In the genomic region with DNA sequence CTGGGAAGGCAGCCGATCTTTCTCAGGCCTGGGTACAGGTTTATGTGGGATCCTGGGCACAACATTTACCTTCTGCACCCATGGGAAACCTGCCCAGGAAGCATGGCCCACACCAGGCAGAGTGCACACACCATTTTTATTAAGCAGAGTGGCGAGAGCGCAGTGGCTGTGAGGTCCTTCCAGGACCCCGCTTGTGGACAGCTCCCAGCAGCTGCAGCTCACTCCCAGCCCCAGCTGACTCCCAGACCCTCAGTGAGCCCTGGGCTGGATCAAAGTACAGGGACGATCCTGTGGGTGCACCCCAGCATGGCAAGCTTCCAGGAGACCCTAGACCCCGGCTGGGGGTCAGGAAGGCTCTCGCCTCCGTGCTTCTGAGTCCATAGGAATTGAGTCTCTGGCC, we compare ENCODE assay signal across 1 cellular context.
TF ChIP-seq lines count a peak whose summit lies in the region.

No MANE protein-coding gene starts in this region.

TF ChIP-seq in HepG2, 621 proteins besides CTCF, POLR2A, EP300 and RAD21 (continued from another document and continues in another):
- no peak for TF ChIP-seq ZNF260 (CRISPR knock-in tag; IDR thresholded peaks at IDR 0.05; ENCODE audit: borderline replicate concordance, low read depth)
- no peak for TF ChIP-seq POGZ (CRISPR knock-in tag; IDR thresholded peaks at IDR 0.05)
- no peak for TF ChIP-seq MED8 (CRISPR knock-in tag; IDR thresholded peaks at IDR 0.05; ENCODE audit: insufficient replicate concordance)
- TF ChIP-seq CAMTA2 (CRISPR knock-in tag; IDR thresholded peaks at IDR 0.05; ENCODE audit: borderline replicate concordance) = no peak
- no peak for TF ChIP-seq SP4 (CRISPR knock-in tag; IDR thresholded peaks at IDR 0.05)
- no peak for TF ChIP-seq ZMYM2 (CRISPR knock-in tag; IDR thresholded peaks at IDR 0.05)
- TF ChIP-seq, protein P1, sequence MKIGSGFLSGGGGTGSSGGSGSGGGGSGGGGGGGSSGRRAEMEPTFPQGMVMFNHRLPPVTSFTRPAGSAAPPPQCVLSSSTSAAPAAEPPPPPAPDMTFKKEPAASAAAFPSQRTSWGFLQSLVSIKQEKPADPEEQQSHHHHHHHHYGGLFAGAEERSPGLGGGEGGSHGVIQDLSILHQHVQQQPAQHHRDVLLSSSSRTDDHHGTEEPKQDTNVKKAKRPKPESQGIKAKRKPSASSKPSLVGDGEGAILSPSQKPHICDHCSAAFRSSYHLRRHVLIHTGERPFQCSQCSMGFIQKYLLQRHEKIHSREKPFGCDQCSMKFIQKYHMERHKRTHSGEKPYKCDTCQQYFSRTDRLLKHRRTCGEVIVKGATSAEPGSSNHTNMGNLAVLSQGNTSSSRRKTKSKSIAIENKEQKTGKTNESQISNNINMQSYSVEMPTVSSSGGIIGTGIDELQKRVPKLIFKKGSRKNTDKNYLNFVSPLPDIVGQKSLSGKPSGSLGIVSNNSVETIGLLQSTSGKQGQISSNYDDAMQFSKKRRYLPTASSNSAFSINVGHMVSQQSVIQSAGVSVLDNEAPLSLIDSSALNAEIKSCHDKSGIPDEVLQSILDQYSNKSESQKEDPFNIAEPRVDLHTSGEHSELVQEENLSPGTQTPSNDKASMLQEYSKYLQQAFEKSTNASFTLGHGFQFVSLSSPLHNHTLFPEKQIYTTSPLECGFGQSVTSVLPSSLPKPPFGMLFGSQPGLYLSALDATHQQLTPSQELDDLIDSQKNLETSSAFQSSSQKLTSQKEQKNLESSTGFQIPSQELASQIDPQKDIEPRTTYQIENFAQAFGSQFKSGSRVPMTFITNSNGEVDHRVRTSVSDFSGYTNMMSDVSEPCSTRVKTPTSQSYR (CRISPR knock-in tag; IDR thresholded peaks at IDR 0.05; ENCODE audit: borderline replicate concordance) = no peak
- TF ChIP-seq, protein P2, sequence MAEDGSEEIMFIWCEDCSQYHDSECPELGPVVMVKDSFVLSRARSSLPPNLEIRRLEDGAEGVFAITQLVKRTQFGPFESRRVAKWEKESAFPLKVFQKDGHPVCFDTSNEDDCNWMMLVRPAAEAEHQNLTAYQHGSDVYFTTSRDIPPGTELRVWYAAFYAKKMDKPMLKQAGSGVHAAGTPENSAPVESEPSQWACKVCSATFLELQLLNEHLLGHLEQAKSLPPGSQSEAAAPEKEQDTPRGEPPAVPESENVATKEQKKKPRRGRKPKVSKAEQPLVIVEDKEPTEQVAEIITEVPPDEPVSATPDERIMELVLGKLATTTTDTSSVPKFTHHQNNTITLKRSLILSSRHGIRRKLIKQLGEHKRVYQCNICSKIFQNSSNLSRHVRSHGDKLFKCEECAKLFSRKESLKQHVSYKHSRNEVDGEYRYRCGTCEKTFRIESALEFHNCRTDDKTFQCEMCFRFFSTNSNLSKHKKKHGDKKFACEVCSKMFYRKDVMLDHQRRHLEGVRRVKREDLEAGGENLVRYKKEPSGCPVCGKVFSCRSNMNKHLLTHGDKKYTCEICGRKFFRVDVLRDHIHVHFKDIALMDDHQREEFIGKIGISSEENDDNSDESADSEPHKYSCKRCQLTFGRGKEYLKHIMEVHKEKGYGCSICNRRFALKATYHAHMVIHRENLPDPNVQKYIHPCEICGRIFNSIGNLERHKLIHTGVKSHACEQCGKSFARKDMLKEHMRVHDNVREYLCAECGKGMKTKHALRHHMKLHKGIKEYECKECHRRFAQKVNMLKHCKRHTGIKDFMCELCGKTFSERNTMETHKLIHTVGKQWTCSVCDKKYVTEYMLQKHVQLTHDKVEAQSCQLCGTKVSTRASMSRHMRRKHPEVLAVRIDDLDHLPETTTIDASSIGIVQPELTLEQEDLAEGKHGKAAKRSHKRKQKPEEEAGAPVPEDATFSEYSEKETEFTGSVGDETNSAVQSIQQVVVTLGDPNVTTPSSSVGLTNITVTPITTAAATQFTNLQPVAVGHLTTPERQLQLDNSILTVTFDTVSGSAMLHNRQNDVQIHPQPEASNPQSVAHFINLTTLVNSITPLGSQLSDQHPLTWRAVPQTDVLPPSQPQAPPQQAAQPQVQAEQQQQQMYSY (CRISPR knock-in tag; IDR thresholded peaks at IDR 0.05) = no peak
- no peak for TF ChIP-seq SP140L (CRISPR knock-in tag; IDR thresholded peaks at IDR 0.05; ENCODE audit: borderline replicate concordance)
- TF ChIP-seq ZSCAN20 (CRISPR knock-in tag; IDR thresholded peaks at IDR 0.05; ENCODE audit: borderline replicate concordance) = no peak
- no peak for TF ChIP-seq PITX1 (CRISPR knock-in tag; IDR thresholded peaks at IDR 0.05)
- TF ChIP-seq E2F2 (CRISPR knock-in tag; IDR thresholded peaks at IDR 0.05; ENCODE audit: borderline replicate concordance) = no peak
- no peak for TF ChIP-seq ZNF543 (CRISPR knock-in tag; IDR thresholded peaks at IDR 0.05)
- TF ChIP-seq, protein P3, sequence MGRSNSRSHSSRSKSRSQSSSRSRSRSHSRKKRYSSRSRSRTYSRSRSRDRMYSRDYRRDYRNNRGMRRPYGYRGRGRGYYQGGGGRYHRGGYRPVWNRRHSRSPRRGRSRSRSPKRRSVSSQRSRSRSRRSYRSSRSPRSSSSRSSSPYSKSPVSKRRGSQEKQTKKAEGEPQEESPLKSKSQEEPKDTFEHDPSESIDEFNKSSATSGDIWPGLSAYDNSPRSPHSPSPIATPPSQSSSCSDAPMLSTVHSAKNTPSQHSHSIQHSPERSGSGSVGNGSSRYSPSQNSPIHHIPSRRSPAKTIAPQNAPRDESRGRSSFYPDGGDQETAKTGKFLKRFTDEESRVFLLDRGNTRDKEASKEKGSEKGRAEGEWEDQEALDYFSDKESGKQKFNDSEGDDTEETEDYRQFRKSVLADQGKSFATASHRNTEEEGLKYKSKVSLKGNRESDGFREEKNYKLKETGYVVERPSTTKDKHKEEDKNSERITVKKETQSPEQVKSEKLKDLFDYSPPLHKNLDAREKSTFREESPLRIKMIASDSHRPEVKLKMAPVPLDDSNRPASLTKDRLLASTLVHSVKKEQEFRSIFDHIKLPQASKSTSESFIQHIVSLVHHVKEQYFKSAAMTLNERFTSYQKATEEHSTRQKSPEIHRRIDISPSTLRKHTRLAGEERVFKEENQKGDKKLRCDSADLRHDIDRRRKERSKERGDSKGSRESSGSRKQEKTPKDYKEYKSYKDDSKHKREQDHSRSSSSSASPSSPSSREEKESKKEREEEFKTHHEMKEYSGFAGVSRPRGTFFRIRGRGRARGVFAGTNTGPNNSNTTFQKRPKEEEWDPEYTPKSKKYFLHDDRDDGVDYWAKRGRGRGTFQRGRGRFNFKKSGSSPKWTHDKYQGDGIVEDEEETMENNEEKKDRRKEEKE (IDR thresholded peaks at IDR 0.05) = no peak
- TF ChIP-seq ZNF292 (CRISPR knock-in tag; IDR thresholded peaks at IDR 0.05; ENCODE audit: borderline replicate concordance, low read depth) = no peak
- TF ChIP-seq KLF6 (CRISPR knock-in tag; IDR thresholded peaks at IDR 0.05) = no peak
- no peak for TF ChIP-seq SOX13 (IDR thresholded peaks at IDR 0.05)
- TF ChIP-seq SOX13 (CRISPR knock-in tag; conservative IDR thresholded peaks at IDR 0.05 in 1 of 2, IDR thresholded peaks at IDR 0.05 in 1 of 2) = no peak
- TF ChIP-seq ZNF558 (CRISPR knock-in tag; IDR thresholded peaks at IDR 0.05; ENCODE audit: borderline replicate concordance) = no peak
- TF ChIP-seq FOXM1 (CRISPR knock-in tag; IDR thresholded peaks at IDR 0.05) = no peak
- TF ChIP-seq ARNT2 (CRISPR knock-in tag; IDR thresholded peaks at IDR 0.05; ENCODE audit: low read depth) = no peak
- no peak for TF ChIP-seq ZBTB25 (CRISPR knock-in tag; IDR thresholded peaks at IDR 0.05)
- TF ChIP-seq EZH2 (conservative IDR thresholded peaks at IDR 0.05; ENCODE audit: low read depth, low read length) = no peak; the same call in 1 of the 2 replicates
- no peak for TF ChIP-seq ZBTB46 (CRISPR knock-in tag; IDR thresholded peaks at IDR 0.05; ENCODE audit: borderline replicate concordance)
- TF ChIP-seq ZBTB7B (CRISPR knock-in tag; IDR thresholded peaks at IDR 0.05) = no peak
- no peak for TF ChIP-seq ZNF234 (CRISPR knock-in tag; conservative IDR thresholded peaks at IDR 0.05)
- TF ChIP-seq, protein P4, sequence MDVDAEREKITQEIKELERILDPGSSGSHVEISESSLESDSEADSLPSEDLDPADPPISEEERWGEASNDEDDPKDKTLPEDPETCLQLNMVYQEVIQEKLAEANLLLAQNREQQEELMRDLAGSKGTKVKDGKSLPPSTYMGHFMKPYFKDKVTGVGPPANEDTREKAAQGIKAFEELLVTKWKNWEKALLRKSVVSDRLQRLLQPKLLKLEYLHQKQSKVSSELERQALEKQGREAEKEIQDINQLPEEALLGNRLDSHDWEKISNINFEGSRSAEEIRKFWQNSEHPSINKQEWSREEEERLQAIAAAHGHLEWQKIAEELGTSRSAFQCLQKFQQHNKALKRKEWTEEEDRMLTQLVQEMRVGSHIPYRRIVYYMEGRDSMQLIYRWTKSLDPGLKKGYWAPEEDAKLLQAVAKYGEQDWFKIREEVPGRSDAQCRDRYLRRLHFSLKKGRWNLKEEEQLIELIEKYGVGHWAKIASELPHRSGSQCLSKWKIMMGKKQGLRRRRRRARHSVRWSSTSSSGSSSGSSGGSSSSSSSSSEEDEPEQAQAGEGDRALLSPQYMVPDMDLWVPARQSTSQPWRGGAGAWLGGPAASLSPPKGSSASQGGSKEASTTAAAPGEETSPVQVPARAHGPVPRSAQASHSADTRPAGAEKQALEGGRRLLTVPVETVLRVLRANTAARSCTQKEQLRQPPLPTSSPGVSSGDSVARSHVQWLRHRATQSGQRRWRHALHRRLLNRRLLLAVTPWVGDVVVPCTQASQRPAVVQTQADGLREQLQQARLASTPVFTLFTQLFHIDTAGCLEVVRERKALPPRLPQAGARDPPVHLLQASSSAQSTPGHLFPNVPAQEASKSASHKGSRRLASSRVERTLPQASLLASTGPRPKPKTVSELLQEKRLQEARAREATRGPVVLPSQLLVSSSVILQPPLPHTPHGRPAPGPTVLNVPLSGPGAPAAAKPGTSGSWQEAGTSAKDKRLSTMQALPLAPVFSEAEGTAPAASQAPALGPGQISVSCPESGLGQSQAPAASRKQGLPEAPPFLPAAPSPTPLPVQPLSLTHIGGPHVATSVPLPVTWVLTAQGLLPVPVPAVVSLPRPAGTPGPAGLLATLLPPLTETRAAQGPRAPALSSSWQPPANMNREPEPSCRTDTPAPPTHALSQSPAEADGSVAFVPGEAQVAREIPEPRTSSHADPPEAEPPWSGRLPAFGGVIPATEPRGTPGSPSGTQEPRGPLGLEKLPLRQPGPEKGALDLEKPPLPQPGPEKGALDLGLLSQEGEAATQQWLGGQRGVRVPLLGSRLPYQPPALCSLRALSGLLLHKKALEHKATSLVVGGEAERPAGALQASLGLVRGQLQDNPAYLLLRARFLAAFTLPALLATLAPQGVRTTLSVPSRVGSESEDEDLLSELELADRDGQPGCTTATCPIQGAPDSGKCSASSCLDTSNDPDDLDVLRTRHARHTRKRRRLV (CRISPR knock-in tag; IDR thresholded peaks at IDR 0.05) = no peak
- no peak for TF ChIP-seq AFF4 (CRISPR knock-in tag; IDR thresholded peaks at IDR 0.05)
- no peak for TF ChIP-seq MAX (IDR thresholded peaks at IDR 0.05)
- TF ChIP-seq CBFB (CRISPR knock-in tag; IDR thresholded peaks at IDR 0.05) = no peak
- no peak for TF ChIP-seq ZBTB38 (CRISPR knock-in tag; IDR thresholded peaks at IDR 0.05)
- TF ChIP-seq PLRG1 (conservative IDR thresholded peaks at IDR 0.05) = no peak
- TF ChIP-seq ELF1 (CRISPR knock-in tag; IDR thresholded peaks at IDR 0.05) = no peak
- TF ChIP-seq CC2D1A (CRISPR knock-in tag; IDR thresholded peaks at IDR 0.05) = no peak
